In genomic region chr12:124848621-124849380, GRCh38 we compare ENCODE assay signal across 22 cellular contexts. TPM values are rescaled to one million over a fixed set of nuclear protein-coding genes. Genes with fewer than 3 reads are reported as not detected.
A peak's percentile ranks its signal among the peaks of the same experiment; 100 is the strongest.
DNase-seq lines count a peak whose midpoint lies in the region; ATAC-seq, FAIRE-seq and TF ChIP-seq lines count a peak whose summit lies in the region.
"Had no signal": no experiment of that assay in that cellular context is flagged by ENCODE, and none has a peak within 500 bp of the region (broad histone marks: within the 10 kb centered on the region; RNA-seq: fewer than 3 reads in every experiment).

No MANE protein-coding gene starts in this region.

- WGBS in adrenal gland, 4 donors = 58 to 72% (median 64%) methylated on average over 12 to 17 of the region's 17 CpGs

- ATAC-seq in HG03108 (IDR thresholded peaks at IDR 0.05; ENCODE audit: unreplicated experiment) = no peak
- ATAC-seq: foreskin keratinocyte; stimulated activated effector memory CD8-positive, alpha-beta T cell treated with anti-CD3 and anti-CD28 coated beads, Interleukin-12 subunit alpha, Interleukin-12 subunit beta, amount 100 ng/mL, for 72 hours had no signal

- H3K36me3 ChIP-seq in adrenal gland (replicated peaks in 1 of 2) = no peaks in the 10 kb centered on the region
- H3K36me3 ChIP-seq: thoracic aorta, uterus had no signal

- no peak for TF ChIP-seq CTCF in adrenal gland (IDR thresholded peaks at IDR 0.05)

- H3K4me1 ChIP-seq in adrenal gland (replicated peaks in 1 of 2) = peaks cover 62 to 84% of the 10 kb centered on the region in 2 donors
- H3K4me1 ChIP-seq: foreskin keratinocyte had no signal

- no peak for FAIRE-seq in GM12891 (lab: Jason Lieb, UNC)
- FAIRE-seq: keratinocyte, small intestine had no signal

- peak; percentile 78 for DNase-seq in G401 (ENCODE audit: low spot score)
- peak in 1 of 7 donors; percentile 30 for DNase-seq in adrenal gland
- peak; percentile 73 for DNase-seq in foreskin melanocyte
- DNase-seq in retina = peak; percentile 73
- no peak for DNase-seq in GM12891 (ENCODE audit: insufficient read length, low spot score)
- no peak for DNase-seq in NCI-H2227 treated with DMSO at 0.1 percent for 48 hours (lab: John Stamatoyannopoulos, UW)
- DNase-seq: activated CD4-positive, alpha-beta T cell treated with anti-CD3 and anti-CD28 coated beads, Interleukin-2, amount 50 U/mL, for 4 hours; effector CD8-positive, alpha-beta T cell; erythroblast; foreskin keratinocyte; HCEC 1CT; NCI-H1048; NCI-H1694 treated with DMSO at 0.1 percent for 48 hours; NCI-H69; small intestine; uterus had no signal

- in situ Hi-C loops in G401 (cut with HindIII; ENCODE audit: low sequenced_read_pairs) = no loop called here

- intact Hi-C loops in adrenal gland (cut with DNase I) = no loop called here

- no peaks in the 10 kb centered on the region for H3K27me3 ChIP-seq in adrenal gland
- H3K27me3 ChIP-seq: foreskin keratinocyte, uterus had no signal

- H3K4me3 ChIP-seq in adrenal gland = no peak overlapping the region
- H3K4me3 ChIP-seq: lung, SK-N-MC, thoracic aorta, uterus had no signal

- peak overlapping the region; percentile 48 to 93 (median 80) for H3K27ac ChIP-seq in adrenal gland
- H3K27ac ChIP-seq: foreskin keratinocyte, SK-N-MC, thoracic aorta had no signal

- TF ChIP-seq POLR2A in adrenal gland (IDR thresholded peaks at IDR 0.05) = no peak
- TF ChIP-seq POLR2A in GM12891 (IDR thresholded peaks at IDR 0.05; ENCODE audit: low read depth, low read length) = no peak

- no peaks in the 10 kb centered on the region for H3K9me3 ChIP-seq in adrenal gland (replicated peaks in 1 of 3)
- H3K9me3 ChIP-seq: thoracic aorta, uterus had no signal

TF ChIP-seq in GM12891, 5 proteins besides CTCF, POLR2A, EP300 and RAD21:
- TF ChIP-seq PAX5 (IDR thresholded peaks at IDR 0.05; ENCODE audit: insufficient read depth, low read length, severe bottlenecking) (no peak), TAF1 (IDR thresholded peaks at IDR 0.05; ENCODE audit: low read depth, low read length) (no peak), SPI1 (IDR thresholded peaks at IDR 0.05; ENCODE audit: low read depth, low read length) (no peak), POU2F2 (IDR thresholded peaks at IDR 0.05; ENCODE audit: low read depth, low read length) (no peak), POLR2AphosphoS5 (IDR thresholded peaks at IDR 0.05; ENCODE audit: low read depth, low read length) (no peak)
TF ChIP-seq in GM12891: peak in this region for 0.

RNA-seq across cellular contexts. Expression of gene SCARB1, which starts 14.9 kb away (rescaled TPM):
- 106 and 107 TPM in 2 replicates for total RNA-seq in G401 (2014; rRNA removed; shearing (Covaris generic))
- 1,000 to 10,000 TPM in 5 of 8 donors, 100 to 1,000 TPM in 3; 646 to 8,580 (median 1,325) TPM for total RNA-seq in adrenal gland
- 1,000 to 10,000 TPM in 2 of 3 donors, 100 to 1,000 TPM in 1; 213 to 5,784 (median 1,664) TPM for polyA plus RNA-seq in adrenal gland
- polyA plus RNA-seq in GM12891 (2012; ENCODE audit: low read depth, missing spikeins) = 93.0 TPM

Comparison
In these comparisons a context has a peak if more than half of its experiments do, and no peak if none do; other contexts are left out.
1. DNase-seq: peak in G401 (single experiment), foreskin melanocyte (single experiment) and retina (single experiment); none in GM12891 (single experiment) and NCI-H2227 treated with DMSO at 0.1 percent for 48 hours (single experiment).